ENCODE assay signal across 10 cellular contexts in the genomic region with DNA sequence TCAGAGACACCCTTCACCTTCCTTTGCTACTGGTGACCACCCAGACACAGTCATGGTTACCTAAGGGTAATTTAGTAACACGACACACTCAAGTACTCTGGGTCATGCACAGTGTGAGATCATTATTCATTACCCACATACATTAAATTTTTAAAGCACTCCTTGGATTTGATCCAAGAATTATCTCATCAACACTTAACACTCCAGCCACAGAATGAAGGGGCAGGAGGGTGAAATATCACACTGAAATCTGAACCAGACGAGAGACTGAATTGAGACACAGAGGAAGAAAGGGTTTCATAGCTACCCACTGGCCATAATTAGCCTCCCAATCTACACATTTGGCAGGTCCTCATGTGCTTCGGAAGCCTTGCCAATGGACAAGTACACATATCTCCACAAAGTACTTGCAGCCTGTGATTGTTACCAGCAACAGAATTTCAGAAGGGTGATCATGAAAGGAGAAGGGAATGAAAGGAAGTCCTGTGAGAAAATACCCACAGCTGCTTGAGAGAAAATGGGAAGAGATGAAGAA.
DNase-seq lines count a peak whose midpoint lies in the region; ATAC-seq, FAIRE-seq and TF ChIP-seq lines count a peak whose summit lies in the region.
"Had no signal": no experiment of that assay in that cellular context is flagged by ENCODE, and none has a peak within 500 bp of the region (broad histone marks: within the 10 kb centered on the region; RNA-seq: fewer than 3 reads in every experiment).

No MANE protein-coding gene starts in this region.

- TF ChIP-seq CTCF in CD14-positive monocyte (IDR thresholded peaks at IDR 0.05) (no peak), endothelial cell (IDR thresholded peaks at IDR 0.05; ENCODE audit: unreplicated experiment) (no peak)

- in situ Hi-C loops in Caki2 (cut with HindIII; ENCODE audit: low pct_unique_long_range_greater_than_20kb, low sequenced_read_pairs): no loop called here

- ATAC-seq in GM18519 (IDR thresholded peaks at IDR 0.05; ENCODE audit: low FRiP score, unreplicated experiment): no peak
- ATAC-seq: natural killer cell had no signal

- H3K9me3 Mint-ChIP-seq in CD14-positive monocyte (peaks cover 0 to 9% (median 1%) of the 10 kb centered on the region in 7 donors), endothelial cell (ENCODE audit: unreplicated experiment) (no peaks in the 10 kb centered on the region)

- H3K4me1 Mint-ChIP-seq in CD14-positive monocyte (no peaks in the 10 kb centered on the region), endothelial cell (ENCODE audit: unreplicated experiment) (no peaks in the 10 kb centered on the region)
- H3K4me1 Mint-ChIP-seq: natural killer cell had no signal

- H3K36me3 Mint-ChIP-seq in CD14-positive monocyte: no peaks in the 10 kb centered on the region
- H3K36me3 Mint-ChIP-seq in endothelial cell (ENCODE audit: low read depth, unreplicated experiment): no peaks in the 10 kb centered on the region
- H3K36me3 Mint-ChIP-seq: natural killer cell had no signal

- H3K27me3 Mint-ChIP-seq in CD14-positive monocyte (ENCODE audit: low read depth in 3 of 3) (no peaks in the 10 kb centered on the region), endothelial cell (ENCODE audit: unreplicated experiment) (no peaks in the 10 kb centered on the region)

- FAIRE-seq in RCC 7860 (lab: Jason Lieb, UNC): peak; percentile 92

- H3K27ac Mint-ChIP-seq in CD14-positive monocyte (no peak overlapping the region), endothelial cell (ENCODE audit: unreplicated experiment) (no peak overlapping the region)
- H3K27ac Mint-ChIP-seq: natural killer cell had no signal

- intact Hi-C loops in CD14-positive monocyte (cut with micrococcal nuclease): no loop called here

- DNase-seq in Caki2 (ENCODE audit: low read depth): peak; percentile 77
- peak; percentile 76 for DNase-seq in NCI-H1092 (lab: John Stamatoyannopoulos, UW)
- DNase-seq in RCC 7860 (ENCODE audit: low spot score): peak; percentile 93
- peak; percentile 86 for DNase-seq in glomerular visceral epithelial cell (ENCODE audit: extremely low spot score)
- no peak for DNase-seq in CD14-positive monocyte (ENCODE audit: low spot score)
- no peak for DNase-seq in endothelial cell (ENCODE audit: low spot score)
- no peak for DNase-seq in NCI-H1694 treated with DMSO at 0.1 percent for 48 hours (lab: John Stamatoyannopoulos, UW)
- DNase-seq: KG1, natural killer cell had no signal

- H3K4me3 Mint-ChIP-seq in CD14-positive monocyte: no peak overlapping the region
- no peak overlapping the region for H3K4me3 Mint-ChIP-seq in endothelial cell (ENCODE audit: unreplicated experiment)
- H3K4me3 Mint-ChIP-seq: natural killer cell had no signal

Comparison
In these comparisons a context has a peak if more than half of its experiments do, and no peak if none do; other contexts are left out.
1. DNase-seq: peak in Caki2 (single experiment), NCI-H1092 (single experiment), RCC 7860 (single experiment) and glomerular visceral epithelial cell (single experiment); none in CD14-positive monocyte (single experiment), endothelial cell (single experiment) and NCI-H1694 treated with DMSO at 0.1 percent for 48 hours (single experiment).